In the genomic region with DNA sequence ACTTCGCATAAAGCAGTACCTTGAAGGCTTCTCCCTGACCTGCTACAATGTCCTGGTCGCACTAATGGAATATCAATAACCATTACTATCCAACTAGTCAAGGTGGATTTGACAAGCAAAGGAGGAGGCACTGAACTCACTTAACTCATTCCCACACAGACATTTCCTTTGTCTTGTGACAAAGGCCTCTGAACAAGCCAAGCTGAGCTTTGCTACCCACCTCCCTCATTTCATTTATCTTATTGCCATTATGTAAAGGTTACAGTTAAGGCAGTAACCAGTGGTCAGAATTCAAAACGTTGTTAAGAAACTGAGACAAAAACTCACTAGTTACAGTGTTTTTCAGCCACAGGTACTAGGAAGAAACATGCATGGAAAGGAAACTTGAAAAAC, we compare ENCODE assay signal across 13 cellular contexts. TPM values are rescaled to one million over a fixed set of nuclear protein-coding genes. Genes with fewer than 3 reads are reported as not detected.
A peak's percentile ranks its signal among the peaks of the same experiment; 100 is the strongest.
DNase-seq lines count a peak whose midpoint lies in the region; TF ChIP-seq lines count a peak whose summit lies in the region.
"Had no signal": no experiment of that assay in that cellular context is flagged by ENCODE, and none has a peak within 500 bp of the region (broad histone marks: within the 10 kb centered on the region; RNA-seq: fewer than 3 reads in every experiment).

No MANE protein-coding gene starts in this region.

- H3K27ac Mint-ChIP-seq in dendritic cell treated with granulocyte-macrophage colony-stimulating factor and Interleukin-4, amounts not matched to agents 40 ng/mL and 50 ng/mL, for 4 days, result peak overlapping the region; percentile 78
- H3K27ac Mint-ChIP-seq in MCF 10A (ENCODE audit: low read depth, unreplicated experiment) (no peak overlapping the region), HFFc6 (no peak overlapping the region), type B pancreatic cell (no peak overlapping the region)

- no peaks in the 10 kb centered on the region for H4K20me1 ChIP-seq in BLaER1

- peak in 1 of 2 experiments; percentile 36 for DNase-seq in HL-60 (ENCODE audit: low read depth in 1 of 2, low spot score in 1 of 2)
- DNase-seq in MCF 10A (ENCODE audit: unreplicated experiment), result no peak
- DNase-seq in HFFc6, result no peak
- no peak for DNase-seq in SHP77 treated with DMSO at 0.1 percent for 48 hours (lab: John Stamatoyannopoulos, UW)
- DNase-seq in type B pancreatic cell (ENCODE audit: extremely low spot score, unreplicated experiment), result no peak
- DNase-seq: Caco-2, KBM-7, NCI-H2081 treated with DMSO at 0.1 percent for 48 hours, T1000 had no signal

- peaks cover 45% of the 10 kb centered on the region for H3K36me3 Mint-ChIP-seq in dendritic cell treated with granulocyte-macrophage colony-stimulating factor and Interleukin-4, amounts not matched to agents 40 ng/mL and 50 ng/mL, for 4 days (ENCODE audit: low read depth)
- H3K36me3 Mint-ChIP-seq in MCF 10A (ENCODE audit: insufficient read depth, unreplicated experiment), result no peaks in the 10 kb centered on the region
- H3K36me3 Mint-ChIP-seq in HFFc6 (ENCODE audit: low read depth), result no peaks in the 10 kb centered on the region
- no peaks in the 10 kb centered on the region for H3K36me3 Mint-ChIP-seq in type B pancreatic cell

- H3K4me3 ChIP-seq in BLaER1, result no peak overlapping the region
- no peak overlapping the region for H3K4me3 ChIP-seq in HL-60 (replicated peaks; ENCODE audit: insufficient read depth, low read length)
- H3K4me3 ChIP-seq in neutrophil (ENCODE audit: low read depth in 1 of 2, low read length in 1 of 2), result no peak overlapping the region
- H3K4me3 ChIP-seq: prostate gland had no signal

- H3K9me3 Mint-ChIP-seq in dendritic cell treated with granulocyte-macrophage colony-stimulating factor and Interleukin-4, amounts not matched to agents 40 ng/mL and 50 ng/mL, for 4 days, result no peaks in the 10 kb centered on the region
- H3K9me3 Mint-ChIP-seq in MCF 10A (ENCODE audit: unreplicated experiment) (no peaks in the 10 kb centered on the region), HFFc6 (peaks cover 26% of the 10 kb centered on the region), type B pancreatic cell (no peaks in the 10 kb centered on the region)

- no peak overlapping the region for H3K4me3 Mint-ChIP-seq in dendritic cell treated with granulocyte-macrophage colony-stimulating factor and Interleukin-4, amounts not matched to agents 40 ng/mL and 50 ng/mL, for 4 days
- H3K4me3 Mint-ChIP-seq in MCF 10A (ENCODE audit: unreplicated experiment) (no peak overlapping the region), HFFc6 (no peak overlapping the region), type B pancreatic cell (no peak overlapping the region)

- H3K27ac ChIP-seq in BLaER1 (peak overlapping the region; percentile 24; the same call in 1 of the 2 replicates), HL-60 (replicated peaks) (peak overlapping the region; percentile 67), neutrophil (peak overlapping the region; percentile 76)
- H3K27ac ChIP-seq: prostate gland had no signal

- BruUV-seq in MCF 10A (replicated peaks; lab: Mats Ljungman, UMichigan), result no TSS peak

- H3K36me3 ChIP-seq in BLaER1, result no peaks in the 10 kb centered on the region
- no peaks in the 10 kb centered on the region for H3K36me3 ChIP-seq in neutrophil
- H3K36me3 ChIP-seq: prostate gland had no signal

- TF ChIP-seq CTCF in HL-60 (IDR thresholded peaks at IDR 0.05; ENCODE audit: insufficient read depth, low read length), result no peak
- no peak for TF ChIP-seq CTCF in neutrophil (IDR thresholded peaks at IDR 0.05)
- no peak for TF ChIP-seq CTCF in MCF 10A (IDR thresholded peaks at IDR 0.05; ENCODE audit: unreplicated experiment)
- no peak for TF ChIP-seq CTCF in HFFc6 (IDR thresholded peaks at IDR 0.05)
- no peak for TF ChIP-seq CTCF in type B pancreatic cell (conservative IDR thresholded peaks at IDR 0.05)

- H3K9me3 ChIP-seq in BLaER1 (no peaks in the 10 kb centered on the region), neutrophil (no peaks in the 10 kb centered on the region)
- H3K9me3 ChIP-seq: Caco-2, prostate gland had no signal

- POLR2A ChIA-PET in MCF 10A (lab: Yijun Ruan, JAX), result no interaction called here

- peak overlapping the region; percentile 29 for H3K4me2 ChIP-seq in BLaER1

- no peaks in the 10 kb centered on the region for H3K27me3 Mint-ChIP-seq in dendritic cell treated with granulocyte-macrophage colony-stimulating factor and Interleukin-4, amounts not matched to agents 40 ng/mL and 50 ng/mL, for 4 days
- H3K27me3 Mint-ChIP-seq in MCF 10A (ENCODE audit: insufficient read depth, unreplicated experiment) (no peaks in the 10 kb centered on the region), HFFc6 (ENCODE audit: insufficient read depth) (no peaks in the 10 kb centered on the region; the same call in 1 of the 2 replicates), type B pancreatic cell (peaks cover 18% of the 10 kb centered on the region)

- H3K4me1 ChIP-seq in BLaER1 (peaks cover 18% of the 10 kb centered on the region), neutrophil (ENCODE audit: control insufficient read depth in 1 of 2, insufficient read depth in 1 of 2, low read depth in 1 of 2, low read length in 1 of 2) (peaks cover 59 to 78% of the 10 kb centered on the region in 2 experiments)
- H3K4me1 ChIP-seq: Caco-2, prostate gland had no signal

- H3K9ac ChIP-seq in BLaER1, result no peak overlapping the region

- CTCF ChIA-PET in MCF 10A (lab: Yijun Ruan, JAX), result no interaction called here

- peaks cover 72% of the 10 kb centered on the region for H3K4me1 Mint-ChIP-seq in dendritic cell treated with granulocyte-macrophage colony-stimulating factor and Interleukin-4, amounts not matched to agents 40 ng/mL and 50 ng/mL, for 4 days (ENCODE audit: low read depth)
- peaks cover 7% of the 10 kb centered on the region for H3K4me1 Mint-ChIP-seq in MCF 10A (ENCODE audit: insufficient read depth, unreplicated experiment)
- no peaks in the 10 kb centered on the region for H3K4me1 Mint-ChIP-seq in HFFc6 (ENCODE audit: low read depth)
- H3K4me1 Mint-ChIP-seq in type B pancreatic cell (ENCODE audit: unreplicated experiment), result peaks cover 12% of the 10 kb centered on the region

- H3K27me3 ChIP-seq in BLaER1, result no peaks in the 10 kb centered on the region
- H3K27me3 ChIP-seq in HL-60 (ENCODE audit: insufficient read depth, poor library complexity, severe bottlenecking), result no peaks in the 10 kb centered on the region
- H3K27me3 ChIP-seq in neutrophil, result no peaks in the 10 kb centered on the region

- intact Hi-C loops in dendritic cell treated with granulocyte-macrophage colony-stimulating factor and Interleukin-4, amounts not matched to agents 40 ng/mL and 50 ng/mL, for 4 days (cut with micrococcal nuclease), result no loop called here
- intact Hi-C loops in MCF 10A (cut with micrococcal nuclease), result no loop called here

RNA-seq across cellular contexts. Expression of a gene that starts 7.3 kb away (rescaled TPM):
- total RNA-seq in MCF 10A (2022), result 0.30 TPM in 1 of 2 replicates, not detected in the other
- not detected for total RNA-seq in HFFc6 (2021; fragmentation: NEBNext Ultra II Directional; extraction: Animal tissue kit (Norgen Biotek cat#: 25700))
- total RNA-seq in type B pancreatic cell (ENCODE audit: low replicate concordance), result 4.9 and 29.4 TPM in 2 replicates

Comparison
In these comparisons a context has a peak if more than half of its experiments do, and no peak if none do; other contexts are left out.
1. H3K27ac ChIP-seq: peak in every context shown above with its lines; median percentile 76 in neutrophil; 67 in HL-60; 24 in BLaER1.